ENCODE assay signal across 12 cellular contexts in genomic region chr14:29925106-29925722, GRCh38. TPM values are rescaled to one million over a fixed set of nuclear protein-coding genes. Genes with fewer than 3 reads are reported as not detected.
DNase-seq lines count a peak whose midpoint lies in the region; ATAC-seq lines count a peak whose summit lies in the region.
"Had no signal": no experiment of that assay in that cellular context is flagged by ENCODE, and none has a peak within 500 bp of the region (broad histone marks: within the 10 kb centered on the region; RNA-seq: fewer than 3 reads in every experiment).

No MANE protein-coding gene starts in this region.

- peaks cover 5 to 6% of the 10 kb centered on the region in 2 donors for H3K4me1 ChIP-seq in aorta (ENCODE audit: control insufficient read depth in 1 of 2, insufficient read depth in 2 of 2, low read length in 2 of 2)

- intact Hi-C loops in aorta (cut with DNase I) = loop anchor here (10.0 kb wide), 4 partner anchors 180 to 300 kb away; no protein-coding TSS in a partner anchor

- no peaks in the 10 kb centered on the region for H3K36me3 ChIP-seq in aorta (ENCODE audit: control insufficient read depth in 1 of 2, insufficient read depth in 2 of 2, low read length in 1 of 2)
- H3K36me3 ChIP-seq: colonic mucosa had no signal

- DNase-seq in SHP77 (lab: John Stamatoyannopoulos, UW) (peak; percentile 5 to 13), SHP77 treated with DMSO at 0.1 percent for 48 hours (lab: John Stamatoyannopoulos, UW) (no peak), amniotic epithelial cell (ENCODE audit: low read depth) (peak; percentile 84), iPS-NIHi7 (ENCODE audit: extremely low spot score) (peak; percentile 26), aorta (no peak), ureter (ENCODE audit: low spot score) (no peak), Ammon's horn (ENCODE audit: low spot score) (no peak)
- DNase-seq: activated T-cell treated with anti-CD3 and anti-CD28 coated beads, Interleukin-2, amount 50 U/mL, for 1 hour; colonic mucosa; KG1; stimulated activated CD4-positive, alpha-beta T cell treated with anti-CD3 and anti-CD28 coated beads, Interleukin-2, amount 100 ng/mL, for 48 hours had no signal

- no peaks in the 10 kb centered on the region for H3K27me3 ChIP-seq in aorta (ENCODE audit: control insufficient read depth in 1 of 2, insufficient read depth in 2 of 2, low read length in 1 of 2)
- H3K27me3 ChIP-seq: colonic mucosa had no signal

- no peak overlapping the region for H3K27ac ChIP-seq in aorta (ENCODE audit: low read depth in 1 of 2, low read length in 2 of 2)
- H3K27ac ChIP-seq: colonic mucosa had no signal

- no peaks in the 10 kb centered on the region for H3K9me3 ChIP-seq in aorta (ENCODE audit: control insufficient read depth, low read length)
- H3K9me3 ChIP-seq: colonic mucosa had no signal

- ATAC-seq in aorta (ENCODE audit: low FRiP score) (no peak), HG02759 (IDR thresholded peaks at IDR 0.05; ENCODE audit: unreplicated experiment) (no peak)

- peak overlapping the region; percentile 75 to 95 for H3K4me3 ChIP-seq in aorta (ENCODE audit: low read length in 2 of 2)
- H3K4me3 ChIP-seq: colonic mucosa had no signal

- WGBS in aorta, 2 donors = 51 to 56% methylated on average over 5 of the region's 5 CpGs

RNA-seq across cellular contexts. Expression of gene PRKD1, which starts 2.4 kb away (rescaled TPM):
- total RNA-seq in aorta (10 to 100 TPM; 24.8 to 27.9 TPM), ureter (19.8 TPM)
- 10 to 100 TPM in 1 of 2 donors, 1 to 10 TPM in 1; 6.9 to 18.6 TPM for polyA plus RNA-seq in aorta

Comparison
In these comparisons a context has a peak if more than half of its experiments do, and no peak if none do; other contexts are left out.
1. DNase-seq: peak in SHP77 (2 of 2), amniotic epithelial cell (single experiment) and iPS-NIHi7 (single experiment); none in SHP77 treated with DMSO at 0.1 percent for 48 hours (single experiment), aorta (0 of 2), ureter (single experiment) and Ammon's horn (single experiment).